15 cellular contexts compared by ENCODE assay signal in the genomic region with DNA sequence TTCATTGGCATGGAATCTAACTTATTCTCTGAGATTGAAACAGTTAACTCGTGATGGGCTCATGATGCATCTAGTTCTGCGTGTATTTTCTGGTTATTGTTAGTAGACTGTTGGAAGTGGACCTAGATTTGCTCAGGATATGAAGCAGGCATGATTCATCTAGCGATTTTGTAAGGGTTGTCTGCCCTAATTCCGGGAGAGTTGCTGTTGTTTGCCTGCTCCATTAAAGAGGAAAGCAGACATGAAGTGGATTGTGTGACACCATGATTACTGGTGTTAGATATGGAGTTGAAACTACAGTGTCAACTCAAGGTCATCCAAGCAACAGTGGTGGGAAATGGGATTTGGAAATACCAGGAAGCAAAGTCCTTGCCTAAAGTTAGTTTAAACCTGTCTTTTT. TPM values are rescaled to one million over a fixed set of nuclear protein-coding genes. Genes with fewer than 3 reads are reported as not detected.
DNase-seq lines count a peak whose midpoint lies in the region; ATAC-seq and TF ChIP-seq lines count a peak whose summit lies in the region.
"Had no signal": no experiment of that assay in that cellular context is flagged by ENCODE, and none has a peak within 500 bp of the region (broad histone marks: within the 10 kb centered on the region; RNA-seq: fewer than 3 reads in every experiment).

No MANE protein-coding gene starts in this region.

- intact Hi-C loops in right cardiac atrium (cut with DNase I): no loop called here
- intact Hi-C loops in left ventricle myocardium superior (cut with micrococcal nuclease): no loop called here
- intact Hi-C loops in aorta (cut with DNase I): no loop called here

- no peak overlapping the region for H3K18ac ChIP-seq in mesendoderm (ENCODE audit: low read length)

- H3K4ac ChIP-seq in mesendoderm (ENCODE audit: low read depth, low read length): no peak overlapping the region

- 19% methylated on average over 4 of the region's 4 CpGs for WGBS in right cardiac atrium
- WGBS in SK-N-SH (ENCODE audit: low lambda C conversion rate): 0% methylated on average over 4 of the region's 4 CpGs
- 13 to 15% methylated on average over 4 of the region's 4 CpGs for WGBS in aorta, 2 donors
- no CpG with 5 or more reads among the region's 4 CpGs for WGBS in mesendoderm (ENCODE audit: extremely low coverage, insufficient coverage, low lambda C conversion rate)

- H2AFZ ChIP-seq in SK-N-SH (ENCODE audit: low read depth): no peak overlapping the region
- H2AFZ ChIP-seq: neural progenitor cell had no signal

- no peak overlapping the region for H2BK120ac ChIP-seq in mesendoderm (ENCODE audit: low read depth, low read length)

- TF ChIP-seq EP300 in SK-N-SH (IDR thresholded peaks at IDR 0.05; ENCODE audit: borderline replicate concordance in 1 of 2, low read depth in 1 of 2, low read length in 1 of 2): peak in 1 of 2 experiments; percentile 92; a peak in 2 of 4 replicates

- POLR2A ChIA-PET in SK-N-SH (lab: Yijun Ruan, JAX): no interaction called here

- TF ChIP-seq CTCF in SK-N-SH (IDR thresholded peaks at IDR 0.05): no peak
- no peak for TF ChIP-seq CTCF in foreskin fibroblast (IDR thresholded peaks at IDR 0.05; ENCODE audit: low read depth, low read length)

- no peaks in the 10 kb centered on the region for H3K9me2 ChIP-seq in SK-N-SH

- H3K9me3 ChIP-seq in right cardiac atrium (ENCODE audit: control insufficient read depth, low read length) (no peaks in the 10 kb centered on the region), SK-N-SH (no peaks in the 10 kb centered on the region), aorta (ENCODE audit: control insufficient read depth, low read length) (no peaks in the 10 kb centered on the region)
- H3K9me3 ChIP-seq: gastrocnemius medialis had no signal

- no peak for TF ChIP-seq RAD21 in SK-N-SH (IDR thresholded peaks at IDR 0.05; ENCODE audit: low read length)

- CTCF ChIA-PET in SK-N-SH (lab: Yijun Ruan, JAX): interaction anchor here (0.6 kb wide), 1 partner anchor 639 kb away, joined by 3 read pairs; no protein-coding TSS in a partner anchor

- DNase-seq in right cardiac atrium: no peak
- no peak for DNase-seq in left ventricle myocardium superior
- no peak for DNase-seq in SK-N-SH
- DNase-seq in foreskin fibroblast: peak; percentile 80 to 90
- no peak for DNase-seq in aorta
- no peak for DNase-seq in mesendoderm
- no peak for DNase-seq in medulla oblongata (ENCODE audit: extremely low spot score)
- DNase-seq in NCI-H187 treated with DMSO at 0.1 percent for 48 hours (lab: John Stamatoyannopoulos, UW): no peak
- DNase-seq: activated CD4-positive, CD25-positive, alpha-beta regulatory T cell treated with anti-CD3 and anti-CD28 coated beads, Interleukin-2, amount 50 U/mL, for 72 hours; activated naive CD4-positive, alpha-beta T cell treated with anti-CD3 and anti-CD28 coated beads, Interleukin-2, amount 50 U/mL, for 16 hours; C1 segment of cervical spinal cord; gastrocnemius medialis; H9; NCI-H774 had no signal

- no peak overlapping the region for H3K27ac ChIP-seq in right cardiac atrium (ENCODE audit: low read length)
- H3K27ac ChIP-seq in SK-N-SH (ENCODE audit: low read depth in 2 of 2, low read length in 1 of 2): peak overlapping the region; percentile 78 to 91; a peak in 3 of 4 replicates
- peak overlapping the region in 1 of 2 donors; percentile 57 for H3K27ac ChIP-seq in aorta (ENCODE audit: low read depth in 1 of 2, low read length in 2 of 2)
- H3K27ac ChIP-seq in mesendoderm (ENCODE audit: low read depth, low read length): no peak overlapping the region
- H3K27ac ChIP-seq: gastrocnemius medialis, neural progenitor cell had no signal

- no peaks in the 10 kb centered on the region for H3K4me1 ChIP-seq in right cardiac atrium (ENCODE audit: control insufficient read depth, insufficient read depth, low read length)
- peaks cover 0 to 5% of the 10 kb centered on the region in 2 experiments; a peak in 1 of 4 replicates for H3K4me1 ChIP-seq in SK-N-SH (ENCODE audit: control insufficient read depth in 1 of 2, insufficient read depth in 2 of 2, low read depth in 1 of 2, low read length in 1 of 2)
- no peaks in the 10 kb centered on the region for H3K4me1 ChIP-seq in aorta (ENCODE audit: control insufficient read depth in 1 of 2, insufficient read depth in 2 of 2, low read length in 2 of 2)
- H3K4me1 ChIP-seq in mesendoderm (ENCODE audit: control insufficient read depth, low read depth, low read length): no peaks in the 10 kb centered on the region
- H3K4me1 ChIP-seq: gastrocnemius medialis, neural progenitor cell had no signal

- H3K4me2 ChIP-seq in SK-N-SH (peak overlapping the region; percentile 48; the same call in 1 of the 2 replicates), mesendoderm (ENCODE audit: low read length) (no peak overlapping the region)
- H3K4me2 ChIP-seq: neural progenitor cell had no signal

- H3K36me3 ChIP-seq in SK-N-SH (replicated peaks in 1 of 2; ENCODE audit: control insufficient read depth in 1 of 2, insufficient read depth in 2 of 2, low read length in 1 of 2): no peaks in the 10 kb centered on the region
- no peaks in the 10 kb centered on the region for H3K36me3 ChIP-seq in aorta (ENCODE audit: control insufficient read depth in 1 of 2, insufficient read depth in 2 of 2, low read length in 1 of 2)
- H3K36me3 ChIP-seq in mesendoderm (ENCODE audit: control insufficient read depth, insufficient read depth, low read length): no peaks in the 10 kb centered on the region
- H3K36me3 ChIP-seq: gastrocnemius medialis, neural progenitor cell had no signal

- no peak overlapping the region for H3K23ac ChIP-seq in mesendoderm (ENCODE audit: low read length)

- H3K79me2 ChIP-seq in SK-N-SH (ENCODE audit: insufficient read depth) (no peaks in the 10 kb centered on the region), mesendoderm (ENCODE audit: control insufficient read depth, insufficient read depth, low read length) (no peaks in the 10 kb centered on the region)

- H4K20me1 ChIP-seq in SK-N-SH (ENCODE audit: insufficient read depth): no peaks in the 10 kb centered on the region

- peak overlapping the region; percentile 8; the same call in 1 of the 2 replicates for H3K9ac ChIP-seq in SK-N-SH
- H3K9ac ChIP-seq in mesendoderm (ENCODE audit: low read length): no peak overlapping the region
- H3K9ac ChIP-seq: neural progenitor cell had no signal

- H3F3A ChIP-seq in SK-N-SH (replicated peaks; ENCODE audit: insufficient read depth): peaks cover 25% of the 10 kb centered on the region

- H3K79me1 ChIP-seq in mesendoderm (ENCODE audit: low read length): no peaks in the 10 kb centered on the region

- H3K4me3 ChIP-seq in right cardiac atrium (ENCODE audit: low read length) (no peak overlapping the region), SK-N-SH (ENCODE audit: low read depth in 2 of 2, low read length in 1 of 2) (no peak overlapping the region), foreskin fibroblast (ENCODE audit: low read depth in 1 of 2, low read length in 2 of 2) (no peak overlapping the region), aorta (ENCODE audit: low read length in 2 of 2) (no peak overlapping the region), mesendoderm (ENCODE audit: low read length) (no peak overlapping the region)
- H3K4me3 ChIP-seq: gastrocnemius medialis, neural progenitor cell had no signal

- no peak overlapping the region for H2BK15ac ChIP-seq in mesendoderm (replicated peaks; ENCODE audit: low read depth)

- no peak overlapping the region for H3K56ac ChIP-seq in mesendoderm (ENCODE audit: low read length)

- H3K27me3 ChIP-seq in right cardiac atrium (ENCODE audit: control insufficient read depth, insufficient read depth): no peaks in the 10 kb centered on the region
- H3K27me3 ChIP-seq in SK-N-SH (ENCODE audit: insufficient read depth): no peaks in the 10 kb centered on the region
- H3K27me3 ChIP-seq in aorta (ENCODE audit: control insufficient read depth in 1 of 2, insufficient read depth in 2 of 2, low read length in 1 of 2): no peaks in the 10 kb centered on the region
- H3K27me3 ChIP-seq in mesendoderm (ENCODE audit: insufficient read depth, low read length, poor library complexity): no peaks in the 10 kb centered on the region
- H3K27me3 ChIP-seq: gastrocnemius medialis, neural progenitor cell had no signal

- no peak overlapping the region for H2BK5ac ChIP-seq in mesendoderm (ENCODE audit: low read length)

- no peak overlapping the region for H4K8ac ChIP-seq in mesendoderm (ENCODE audit: low read depth, low read length)

- no peak overlapping the region for H2AK5ac ChIP-seq in mesendoderm (ENCODE audit: low read length)

- peak; percentile 47 to 83 for ATAC-seq in right cardiac atrium
- no peak for ATAC-seq in left ventricle myocardium superior
- peak; percentile 62 for ATAC-seq in aorta (ENCODE audit: low FRiP score)
- ATAC-seq: gastrocnemius medialis had no signal

- H4K5ac ChIP-seq in mesendoderm (ENCODE audit: low read length): no peak overlapping the region

RNA-seq across cellular contexts. Expression of a gene that starts 41.0 kb away (rescaled TPM):
- total RNA-seq in right cardiac atrium: 1 to 10 TPM; 4.8 to 8.7 (median 6.6) TPM
- 2.9 TPM for polyA plus RNA-seq in right cardiac atrium
- 10.0 TPM for total RNA-seq in left ventricle myocardium superior
- polyA plus RNA-seq in SK-N-SH (2012; rRNA removed): 5.5 and 5.8 TPM in 2 replicates
- 7.8 and 7.9 TPM in 2 replicates for polyA plus RNA-seq in SK-N-SH (2012; cell fraction: cytosol; rRNA removed)
- 6.8 and 7.5 TPM in 2 replicates for polyA plus RNA-seq in SK-N-SH (2012; cell fraction: nucleus; rRNA removed)
- total RNA-seq in aorta: 10 to 100 TPM; 16.0 to 25.2 TPM
- polyA plus RNA-seq in aorta: 1 to 10 TPM; 4.3 to 4.5 TPM
- polyA plus RNA-seq in mesendoderm (2013, experiment 1 of 2): 95.1 TPM
- 98.8 TPM for polyA plus RNA-seq in mesendoderm (2013, experiment 2 of 2)

Comparison
In these comparisons a context has a peak if more than half of its experiments do, and no peak if none do; other contexts are left out.
1. DNase-seq: peak in foreskin fibroblast (2 of 2); none in right cardiac atrium (0 of 3), left ventricle myocardium superior (single experiment), SK-N-SH (single experiment), aorta (0 of 2), mesendoderm (single experiment), medulla oblongata (single experiment) and NCI-H187 treated with DMSO at 0.1 percent for 48 hours (single experiment).
2. H3K27ac ChIP-seq: peak in SK-N-SH (2 of 2); none in right cardiac atrium (single experiment) and mesendoderm (single experiment).